Comparison of ENCODE assay signal across 20 cellular contexts in the genomic region with DNA sequence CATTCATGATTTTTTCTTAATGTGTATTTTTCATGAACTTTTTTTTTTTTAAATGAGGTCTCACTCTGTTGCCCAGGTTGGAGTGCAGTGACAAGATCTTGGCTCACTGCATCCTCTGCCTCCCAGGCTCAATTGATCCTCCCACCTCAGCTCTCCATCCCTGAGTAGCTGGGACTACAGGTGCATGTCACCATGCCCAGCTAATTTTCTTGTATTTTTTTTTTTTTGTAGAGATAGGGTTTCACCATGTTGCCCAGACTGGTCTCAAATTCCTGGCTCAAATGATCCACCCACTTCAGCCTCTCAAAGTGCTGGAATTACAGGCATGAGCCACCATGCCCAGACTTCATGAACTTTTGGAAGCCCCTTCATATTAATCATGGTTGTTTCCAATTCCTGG.
"Had no signal": no experiment of that assay in that cellular context is flagged by ENCODE, and none has a peak within 500 bp of the region (broad histone marks: within the 10 kb centered on the region; RNA-seq: fewer than 3 reads in every experiment).

No MANE protein-coding gene starts in this region.

- ATAC-seq: effector memory CD8-positive, alpha-beta T cell; esophagus mucosa; foreskin keratinocyte; gastrocnemius medialis; gastroesophageal sphincter; heart left ventricle; heart right ventricle had no signal

- DNase-seq: colonic mucosa; cortex of kidney; dermis blood vessel endothelial cell; dorsolateral prefrontal cortex; effector CD4-positive, alpha-beta T cell; effector CD8-positive, alpha-beta T cell; effector memory CD4-positive, alpha-beta T cell; effector memory CD8-positive, alpha-beta T cell; endodermal cell; erythroblast; esophagus squamous epithelium; foreskin fibroblast; foreskin keratinocyte; foreskin melanocyte; gastrocnemius medialis; glutamatergic neuron; heart left ventricle; heart right ventricle had no signal
